ENCODE assay signal across 18 cellular contexts in genomic region chr4:156961241-156962068, GRCh38. TPM values are rescaled to one million over a fixed set of nuclear protein-coding genes. Genes with fewer than 3 reads are reported as not detected.
DNase-seq lines count a peak whose midpoint lies in the region; ATAC-seq and TF ChIP-seq lines count a peak whose summit lies in the region.
"Had no signal": no experiment of that assay in that cellular context is flagged by ENCODE, and none has a peak within 500 bp of the region (broad histone marks: within the 10 kb centered on the region; RNA-seq: fewer than 3 reads in every experiment).

No MANE protein-coding gene starts in this region.

- no peak for TF ChIP-seq EP300 in gastroesophageal sphincter (IDR thresholded peaks at IDR 0.05)

- H3K9me3 ChIP-seq in gastroesophageal sphincter (no peaks in the 10 kb centered on the region), stomach smooth muscle (ENCODE audit: control insufficient read depth in 2 of 2, low read length in 2 of 2) (no peaks in the 10 kb centered on the region)
- H3K9me3 ChIP-seq: thyroid gland had no signal

- H3K27me3 ChIP-seq in gastroesophageal sphincter (no peaks in the 10 kb centered on the region), stomach smooth muscle (ENCODE audit: control insufficient read depth in 1 of 2, insufficient read depth in 2 of 2, low read length in 2 of 2) (no peaks in the 10 kb centered on the region)
- H3K27me3 ChIP-seq: thyroid gland had no signal

- WGBS in gastroesophageal sphincter (ENCODE audit: low coverage in 1 of 2), 2 donors = 46% methylated on average over 8 to 9 of the region's 9 CpGs

- H3K36me3 ChIP-seq in gastroesophageal sphincter = no peaks in the 10 kb centered on the region
- H3K36me3 ChIP-seq in stomach smooth muscle (ENCODE audit: control insufficient read depth in 2 of 2, insufficient read depth in 2 of 2, low read length in 2 of 2) = no peaks in the 10 kb centered on the region
- H3K36me3 ChIP-seq: thyroid gland had no signal

- H3K27ac ChIP-seq in gastroesophageal sphincter = peak overlapping the region; percentile 49 to 68 (median 64)
- H3K27ac ChIP-seq in stomach smooth muscle (ENCODE audit: low read length) = peak overlapping the region; percentile 50
- H3K27ac ChIP-seq: 22Rv1, thyroid gland had no signal

- H3K4me1 ChIP-seq in gastroesophageal sphincter (peaks cover 27 to 78% (median 42%) of the 10 kb centered on the region in 3 donors), stomach smooth muscle (ENCODE audit: control insufficient read depth, insufficient read depth, low read length) (peaks cover 8% of the 10 kb centered on the region)

- no peak for TF ChIP-seq POLR2A in gastroesophageal sphincter (IDR thresholded peaks at IDR 0.05)

- TF ChIP-seq CTCF in gastroesophageal sphincter (IDR thresholded peaks at IDR 0.05) = no peak

- no peak overlapping the region for H3K9ac ChIP-seq in stomach smooth muscle (ENCODE audit: low read length in 2 of 2)

- DNase-seq in DMS 273 (lab: John Stamatoyannopoulos, UW; ENCODE audit: unreplicated experiment) (peak; percentile 18), DMS 273 treated with DMSO at 0.1 percent for 48 hours (lab: John Stamatoyannopoulos, UW) (no peak), SHP77 treated with DMSO at 0.1 percent for 48 hours (lab: John Stamatoyannopoulos, UW) (peak; percentile 42), COR-L47 (lab: John Stamatoyannopoulos, UW) (no peak), GM19238 (ENCODE audit: insufficient read length, low spot score) (no peak)
- no peak for DNase-seq in activated CD4-positive, alpha-beta T cell treated with anti-CD3 and anti-CD28 coated beads for 1 hour
- DNase-seq: activated naive CD4-positive, alpha-beta T cell treated with Interleukin-2 at 50 U/mL for 16 hours; CD4-positive, alpha-beta T cell; head of caudate nucleus; kidney glomerular epithelial cell; MV-4-11; NCI-H2227 treated with DMSO at 0.1 percent for 48 hours; stimulated activated CD4-positive, alpha-beta T cell treated with anti-CD3 and anti-CD28 coated beads, Interleukin-1b, Interleukin-23, amount 100 ng/mL, for 48 hours; T-cell; thyroid gland had no signal

- no peak overlapping the region for H3K4me3 ChIP-seq in gastroesophageal sphincter
- H3K4me3 ChIP-seq in stomach smooth muscle (ENCODE audit: low read length in 2 of 2) = peak overlapping the region in 1 of 2 donors; percentile 44
- H3K4me3 ChIP-seq: thyroid gland had no signal

- no peak for ATAC-seq in gastroesophageal sphincter
- ATAC-seq: T-cell had no signal

RNA-seq across cellular contexts. Expression of gene PDGFC, which starts 10.1 kb away (rescaled TPM):
- total RNA-seq in gastroesophageal sphincter = 10 to 100 TPM; 28.0 to 43.9 (median 34.8) TPM
- total RNA-seq: CD4-positive, alpha-beta T cell had no signal

Comparison
In these comparisons a context has a peak if more than half of its experiments do, and no peak if none do; other contexts are left out.
1. DNase-seq: peak in DMS 273 (single experiment) and SHP77 treated with DMSO at 0.1 percent for 48 hours (single experiment); none in DMS 273 treated with DMSO at 0.1 percent for 48 hours (single experiment), COR-L47 (single experiment), activated CD4-positive, alpha-beta T cell treated with anti-CD3 and anti-CD28 coated beads for 1 hour (single experiment) and GM19238 (single experiment).